Comparison of ENCODE assay signal across 16 cellular contexts in the genomic region with DNA sequence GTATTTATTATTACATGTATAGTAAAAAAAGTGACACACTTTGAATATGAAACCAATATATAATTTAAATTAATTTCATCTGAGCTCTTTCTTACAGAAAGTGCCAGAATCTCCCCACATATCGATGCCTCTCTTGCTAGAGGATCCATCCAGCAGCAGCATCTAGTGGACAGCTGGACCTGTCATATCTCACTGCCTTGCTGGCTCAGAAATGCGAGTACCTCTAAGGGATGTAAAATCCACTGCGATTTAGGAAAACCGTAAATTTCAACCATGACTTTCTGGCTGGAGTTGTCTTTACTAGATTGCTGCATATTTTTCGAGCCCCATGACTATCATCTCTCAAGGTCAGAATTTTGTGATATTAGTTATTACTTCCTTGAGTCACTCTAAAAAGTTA.
"Had no signal": no experiment of that assay in that cellular context is flagged by ENCODE, and none has a peak within 500 bp of the region (broad histone marks: within the 10 kb centered on the region; RNA-seq: fewer than 3 reads in every experiment).

No MANE protein-coding gene starts in this region.

- H3K27me3 ChIP-seq: ovary, tibial nerve, uterus had no signal

- H3K27ac ChIP-seq: left ventricle myocardium inferior, ovary, tibial nerve, uterus had no signal

- H3K9me3 ChIP-seq: left ventricle myocardium inferior, ovary, tibial nerve, uterus had no signal

- H3K4me3 ChIP-seq: left ventricle myocardium inferior, lung, ovary, tibial nerve, uterus had no signal

- DNase-seq: islet precursor cell; left ventricle myocardium inferior; mesendoderm; naive thymus-derived CD4-positive, alpha-beta T cell; ovary; right cardiac atrium; small intestine; stimulated activated CD4-positive, alpha-beta T cell treated with anti-CD3 and anti-CD28 coated beads, Interleukin-1b, Interleukin-23, amount 100 ng/mL, for 48 hours; stimulated activated CD4-positive, alpha-beta T cell treated with anti-CD3 and anti-CD28 coated beads, Interleukin-2, amount 100 ng/mL, for 48 hours; stimulated activated CD4-positive, alpha-beta T cell treated with anti-CD3 and anti-CD28 coated beads, Interleukin-4, amount 100 ng/mL, for 4 hours; stimulated activated CD8-positive, alpha-beta memory T cell treated with anti-CD3 and anti-CD28 coated beads, Interleukin-4, amount 100 ng/mL, for 48 hours; stimulated activated naive CD4-positive, alpha-beta T cell treated with Interleukin-2 at 50 U/mL for 16 hours; stimulated activated naive CD8-positive, alpha-beta T cell treated with anti-CD3 and anti-CD28 coated beads, Interleukin-15, amount 100 ng/mL, for 72 hours; uterus had no signal

- H3K4me1 ChIP-seq: left ventricle myocardium inferior, uterus had no signal

- H3K36me3 ChIP-seq: left ventricle myocardium inferior, ovary, tibial nerve, uterus had no signal
